Comparison of ENCODE assay signal across 9 cellular contexts in genomic region chr1:116515702-116516101, GRCh38. TPM values are rescaled to one million over a fixed set of nuclear protein-coding genes. Genes with fewer than 3 reads are reported as not detected.
DNase-seq lines count a peak whose midpoint lies in the region; ATAC-seq and TF ChIP-seq lines count a peak whose summit lies in the region.
"Had no signal": no experiment of that assay in that cellular context is flagged by ENCODE, and none has a peak within 500 bp of the region (broad histone marks: within the 10 kb centered on the region; RNA-seq: fewer than 3 reads in every experiment).

No MANE protein-coding gene starts in this region.

- H3K27ac ChIP-seq in CD8-positive, alpha-beta memory T cell (ENCODE audit: low read depth, low read length) = peak overlapping the region; percentile 77
- peak overlapping the region in 10 of 59 donors; percentile 11 to 83 (median 30) for H3K27ac ChIP-seq in dorsolateral prefrontal cortex

- peak; percentile 17 for ATAC-seq in HG03520 (IDR thresholded peaks at IDR 0.05; ENCODE audit: unreplicated experiment)
- peak; percentile 57 for ATAC-seq in memory B cell (ENCODE audit: low read depth)
- ATAC-seq in HG03139 (IDR thresholded peaks at IDR 0.05; ENCODE audit: unreplicated experiment) = no peak

- H3K4me3 ChIP-seq in CD8-positive, alpha-beta memory T cell (ENCODE audit: low read length) = peak overlapping the region; percentile 10
- no peak overlapping the region for H3K4me3 ChIP-seq in dorsolateral prefrontal cortex

- TF ChIP-seq CTCF in dorsolateral prefrontal cortex (IDR thresholded peaks at IDR 0.05 in 54 of 56, conservative IDR thresholded peaks at IDR 0.05 in 2 of 56; ENCODE audit: low read depth in 1 of 56, partially characterized antibody in 56 of 56) = no peak

- peak; percentile 8 to 61 (median 43) for DNase-seq in CD8-positive, alpha-beta memory T cell
- peak; percentile 51 for DNase-seq in activated CD4-positive, alpha-beta memory T cell treated with anti-CD3 and anti-CD28 coated beads, Interleukin-2, amount 10 ng/mL, durations not matched to agents 7 days and 5 days
- no peak for DNase-seq in memory B cell (ENCODE audit: low spot score in 2 of 2)
- no peak for DNase-seq in dorsolateral prefrontal cortex
- no peak for DNase-seq in retina
- DNase-seq in NAMALWA (ENCODE audit: low spot score) = no peak
- DNase-seq: effector CD8-positive, alpha-beta T cell had no signal

- peaks cover 35% of the 10 kb centered on the region for H3K4me1 ChIP-seq in CD8-positive, alpha-beta memory T cell (ENCODE audit: insufficient read depth, low read length)

- no peaks in the 10 kb centered on the region for H3K9me3 ChIP-seq in CD8-positive, alpha-beta memory T cell (ENCODE audit: low read length)

- intact Hi-C loops in dorsolateral prefrontal cortex (cut with DNase I) = no loop called here

- H3K27ac Mint-ChIP-seq in CD8-positive, alpha-beta memory T cell = peak overlapping the region; percentile 91 to 100 (median 99)
- peak overlapping the region; percentile 93 for H3K27ac Mint-ChIP-seq in activated CD4-positive, alpha-beta memory T cell treated with anti-CD3 and anti-CD28 coated beads, Interleukin-2, amount 10 ng/mL, durations not matched to agents 7 days and 5 days
- H3K27ac Mint-ChIP-seq in memory B cell = peak overlapping the region; percentile 94

- H3K4me3 Mint-ChIP-seq in CD8-positive, alpha-beta memory T cell = peak overlapping the region; percentile 11 to 91 (median 75)
- peak overlapping the region; percentile 57 for H3K4me3 Mint-ChIP-seq in activated CD4-positive, alpha-beta memory T cell treated with anti-CD3 and anti-CD28 coated beads, Interleukin-2, amount 10 ng/mL, durations not matched to agents 7 days and 5 days
- peak overlapping the region; percentile 67 for H3K4me3 Mint-ChIP-seq in memory B cell

- CTCF ChIA-PET in CD8-positive, alpha-beta memory T cell (lab: Charles Lee) = interaction anchor here (0.8 to 3.8 kb wide), 8 partner anchors 12 to 377 kb away, joined by 3 to 21 read pairs (median 6); partner anchors contain the start of gene CD58
- CTCF ChIA-PET in activated CD4-positive, alpha-beta memory T cell treated with anti-CD3 and anti-CD28 coated beads, Interleukin-2, amount 10 ng/mL, durations not matched to agents 7 days and 5 days (lab: Charles Lee) = interaction anchor here (1.1 to 3.5 kb wide), 4 partner anchors 11 to 30 kb away, joined by 4 to 31 read pairs (median 15); no protein-coding TSS in a partner anchor

- H3K27me3 Mint-ChIP-seq in CD8-positive, alpha-beta memory T cell = no peaks in the 10 kb centered on the region
- no peaks in the 10 kb centered on the region for H3K27me3 Mint-ChIP-seq in activated CD4-positive, alpha-beta memory T cell treated with anti-CD3 and anti-CD28 coated beads, Interleukin-2, amount 10 ng/mL, durations not matched to agents 7 days and 5 days
- H3K27me3 Mint-ChIP-seq in memory B cell = no peaks in the 10 kb centered on the region

- H3K36me3 Mint-ChIP-seq in CD8-positive, alpha-beta memory T cell = peaks cover 4 to 13% (median 7%) of the 10 kb centered on the region in 3 donors
- H3K36me3 Mint-ChIP-seq in activated CD4-positive, alpha-beta memory T cell treated with anti-CD3 and anti-CD28 coated beads, Interleukin-2, amount 10 ng/mL, durations not matched to agents 7 days and 5 days (ENCODE audit: low read depth) = peaks cover 63% of the 10 kb centered on the region
- peaks cover 7% of the 10 kb centered on the region for H3K36me3 Mint-ChIP-seq in memory B cell

- POLR2A ChIA-PET in CD8-positive, alpha-beta memory T cell (lab: Charles Lee) = interaction anchor here (1.3 to 2.8 kb wide), 2 partner anchors 12 to 54 kb away, joined by 6 to 20 read pairs; no protein-coding TSS in a partner anchor
- POLR2A ChIA-PET in activated CD4-positive, alpha-beta memory T cell treated with anti-CD3 and anti-CD28 coated beads, Interleukin-2, amount 10 ng/mL, durations not matched to agents 7 days and 5 days (lab: Charles Lee) = interaction anchor here (0.9 to 4.9 kb wide), 18 partner anchors 11 to 544 kb away, joined by 3 to 92 read pairs (median 8); partner anchors contain the start of genes ATP1A1, CD2, CD58 and TTF2

- H3K9me3 Mint-ChIP-seq in CD8-positive, alpha-beta memory T cell = peaks cover 0 to 2% (median 0%) of the 10 kb centered on the region in 5 donors
- H3K9me3 Mint-ChIP-seq in activated CD4-positive, alpha-beta memory T cell treated with anti-CD3 and anti-CD28 coated beads, Interleukin-2, amount 10 ng/mL, durations not matched to agents 7 days and 5 days = peaks cover 6% of the 10 kb centered on the region
- no peaks in the 10 kb centered on the region for H3K9me3 Mint-ChIP-seq in memory B cell

- H3K36me3 ChIP-seq in CD8-positive, alpha-beta memory T cell (ENCODE audit: insufficient read depth, low read length) = no peaks in the 10 kb centered on the region

- peaks cover 57 to 72% (median 70%) of the 10 kb centered on the region in 3 donors for H3K4me1 Mint-ChIP-seq in CD8-positive, alpha-beta memory T cell
- H3K4me1 Mint-ChIP-seq in activated CD4-positive, alpha-beta memory T cell treated with anti-CD3 and anti-CD28 coated beads, Interleukin-2, amount 10 ng/mL, durations not matched to agents 7 days and 5 days = peaks cover 69% of the 10 kb centered on the region
- peaks cover 39% of the 10 kb centered on the region for H3K4me1 Mint-ChIP-seq in memory B cell

- H3K27me3 ChIP-seq in CD8-positive, alpha-beta memory T cell (ENCODE audit: insufficient read depth, low read length, poor library complexity, severe bottlenecking) = no peaks in the 10 kb centered on the region
- no peaks in the 10 kb centered on the region for H3K27me3 ChIP-seq in dorsolateral prefrontal cortex

RNA-seq across cellular contexts. Expression of gene CD58, which starts 55.1 kb away (rescaled TPM):
- total RNA-seq in CD8-positive, alpha-beta memory T cell = 10 to 100 TPM; 29.9 to 30.7 TPM
- polyA plus RNA-seq in CD8-positive, alpha-beta memory T cell = 49.1 TPM
- 10 to 100 TPM; 55.2 to 59.7 TPM for total RNA-seq in activated CD4-positive, alpha-beta memory T cell treated with anti-CD3 and anti-CD28 coated beads, Interleukin-2, amount 10 ng/mL, durations not matched to agents 7 days and 5 days
- 1 to 10 TPM; 1.2 to 9.8 (median 5.0) TPM for total RNA-seq in dorsolateral prefrontal cortex

Comparison
In these comparisons a context has a peak if more than half of its experiments do, and no peak if none do; other contexts are left out.
1. DNase-seq: peak in CD8-positive, alpha-beta memory T cell (5 of 5) and activated CD4-positive, alpha-beta memory T cell treated with anti-CD3 and anti-CD28 coated beads, Interleukin-2, amount 10 ng/mL, durations not matched to agents 7 days and 5 days (single experiment); none in memory B cell (0 of 2), dorsolateral prefrontal cortex (0 of 10), retina (single experiment) and NAMALWA (single experiment).
2. Peak in every context shown above with its lines, with median percentiles within 50 percentile points of each other: H3K27ac Mint-ChIP-seq and H3K4me3 Mint-ChIP-seq.